In the genomic region with DNA sequence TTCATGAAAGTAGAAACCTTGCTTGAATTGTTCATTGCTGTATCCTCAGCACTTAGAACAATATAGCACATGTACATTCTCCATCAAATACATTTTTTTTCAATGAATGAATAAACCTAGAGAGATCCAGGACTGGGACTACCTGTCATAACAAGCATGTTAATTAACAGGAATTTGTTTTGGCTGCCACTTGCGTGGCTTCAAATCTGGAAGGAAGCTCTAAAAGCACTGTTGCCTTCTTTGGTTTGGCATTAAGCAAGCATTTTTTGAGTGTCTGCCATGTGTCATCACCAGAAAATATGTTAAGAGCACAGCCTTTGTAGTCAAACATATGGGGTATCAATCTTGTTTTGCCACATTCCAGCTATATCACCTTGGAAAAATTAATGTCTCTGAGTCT, we compare ENCODE assay signal across 1 cellular context.
TF ChIP-seq lines count a peak whose summit lies in the region.

No MANE protein-coding gene starts in this region.

TF ChIP-seq in SK-N-SH, 30 proteins besides CTCF, POLR2A, EP300 and RAD21 (continued from another document):
- TF ChIP-seq, protein P1, sequence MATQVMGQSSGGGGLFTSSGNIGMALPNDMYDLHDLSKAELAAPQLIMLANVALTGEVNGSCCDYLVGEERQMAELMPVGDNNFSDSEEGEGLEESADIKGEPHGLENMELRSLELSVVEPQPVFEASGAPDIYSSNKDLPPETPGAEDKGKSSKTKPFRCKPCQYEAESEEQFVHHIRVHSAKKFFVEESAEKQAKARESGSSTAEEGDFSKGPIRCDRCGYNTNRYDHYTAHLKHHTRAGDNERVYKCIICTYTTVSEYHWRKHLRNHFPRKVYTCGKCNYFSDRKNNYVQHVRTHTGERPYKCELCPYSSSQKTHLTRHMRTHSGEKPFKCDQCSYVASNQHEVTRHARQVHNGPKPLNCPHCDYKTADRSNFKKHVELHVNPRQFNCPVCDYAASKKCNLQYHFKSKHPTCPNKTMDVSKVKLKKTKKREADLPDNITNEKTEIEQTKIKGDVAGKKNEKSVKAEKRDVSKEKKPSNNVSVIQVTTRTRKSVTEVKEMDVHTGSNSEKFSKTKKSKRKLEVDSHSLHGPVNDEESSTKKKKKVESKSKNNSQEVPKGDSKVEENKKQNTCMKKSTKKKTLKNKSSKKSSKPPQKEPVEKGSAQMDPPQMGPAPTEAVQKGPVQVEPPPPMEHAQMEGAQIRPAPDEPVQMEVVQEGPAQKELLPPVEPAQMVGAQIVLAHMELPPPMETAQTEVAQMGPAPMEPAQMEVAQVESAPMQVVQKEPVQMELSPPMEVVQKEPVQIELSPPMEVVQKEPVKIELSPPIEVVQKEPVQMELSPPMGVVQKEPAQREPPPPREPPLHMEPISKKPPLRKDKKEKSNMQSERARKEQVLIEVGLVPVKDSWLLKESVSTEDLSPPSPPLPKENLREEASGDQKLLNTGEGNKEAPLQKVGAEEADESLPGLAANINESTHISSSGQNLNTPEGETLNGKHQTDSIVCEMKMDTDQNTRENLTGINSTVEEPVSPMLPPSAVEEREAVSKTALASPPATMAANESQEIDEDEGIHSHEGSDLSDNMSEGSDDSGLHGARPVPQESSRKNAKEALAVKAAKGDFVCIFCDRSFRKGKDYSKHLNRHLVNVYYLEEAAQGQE (IDR thresholded peaks at IDR 0.05; ENCODE audit: low read depth, low read length) = no peak
TF ChIP-seq in SK-N-SH: peak in this region for 0.
